22 cellular contexts compared by ENCODE assay signal in the genomic region with DNA sequence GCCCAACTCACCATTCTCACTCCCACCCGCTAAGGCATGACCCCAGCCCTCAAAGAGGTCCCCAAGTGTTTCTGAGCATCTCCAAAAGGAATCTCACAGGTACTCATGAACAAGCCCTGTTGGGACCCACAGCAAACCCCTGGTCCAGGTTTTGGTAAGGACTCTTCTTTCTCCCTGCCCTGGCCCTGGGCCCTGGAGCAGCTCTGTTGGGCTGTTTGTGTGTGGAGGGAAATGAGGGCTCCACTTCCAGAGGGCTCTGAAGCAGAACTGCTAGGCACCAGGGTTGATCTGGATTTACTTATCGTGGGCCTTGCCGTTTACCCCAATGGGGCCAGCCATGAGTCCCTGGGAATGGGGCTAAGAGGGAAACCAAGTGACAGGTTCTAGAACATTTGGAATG.
"Had no signal": no experiment of that assay in that cellular context is flagged by ENCODE, and none has a peak within 500 bp of the region (broad histone marks: within the 10 kb centered on the region; RNA-seq: fewer than 3 reads in every experiment).

No MANE protein-coding gene starts in this region.

- H3K9me3 ChIP-seq: colonic mucosa had no signal

- H3K4me3 ChIP-seq: colonic mucosa, coronary artery, dorsolateral prefrontal cortex, esophagus muscularis mucosa, esophagus squamous epithelium, gastrocnemius medialis, gastroesophageal sphincter, heart left ventricle had no signal

- H3K4me1 ChIP-seq: colonic mucosa, esophagus muscularis mucosa, esophagus squamous epithelium, foreskin keratinocyte, gastrocnemius medialis, gastroesophageal sphincter, heart left ventricle had no signal

- H3K27me3 ChIP-seq: colonic mucosa, gastrocnemius medialis had no signal

- H3K27ac ChIP-seq: colonic mucosa, coronary artery, dorsolateral prefrontal cortex, epithelial cell of prostate, esophagus muscularis mucosa, esophagus squamous epithelium, foreskin keratinocyte, gastrocnemius medialis, gastroesophageal sphincter, heart left ventricle had no signal

- DNase-seq: colonic mucosa; cortex of kidney; dermis blood vessel endothelial cell; dorsolateral prefrontal cortex; effector CD4-positive, alpha-beta T cell; effector CD8-positive, alpha-beta T cell; effector memory CD4-positive, alpha-beta T cell; effector memory CD8-positive, alpha-beta T cell; endodermal cell; erythroblast; esophagus squamous epithelium; foreskin fibroblast; foreskin keratinocyte; foreskin melanocyte; gastrocnemius medialis; glutamatergic neuron; head of caudate nucleus; heart left ventricle had no signal

- H3K36me3 ChIP-seq: colonic mucosa, esophagus muscularis mucosa, esophagus squamous epithelium, gastrocnemius medialis, gastroesophageal sphincter, heart left ventricle had no signal
